Comparison of ENCODE assay signal across 31 cellular contexts in the genomic region with DNA sequence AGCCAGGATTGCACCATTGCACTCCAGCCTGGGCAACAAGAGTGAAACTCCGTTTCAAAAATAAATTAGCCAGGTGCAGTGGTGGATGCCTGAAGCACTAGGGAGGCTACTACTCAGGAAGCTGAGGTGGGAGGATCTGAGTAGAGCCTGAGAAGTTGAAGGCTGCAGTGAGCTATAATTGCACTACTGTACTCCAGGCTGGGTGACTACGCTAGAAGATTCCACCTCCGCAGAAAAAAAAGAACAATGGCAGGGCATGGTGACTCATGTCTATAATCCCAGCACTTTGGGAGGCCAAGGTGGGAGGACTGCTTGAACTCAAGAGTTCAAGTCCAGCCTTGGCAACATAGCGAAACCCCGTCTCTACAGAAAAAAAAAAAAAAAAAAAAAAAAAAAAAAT.
"Had no signal": no experiment of that assay in that cellular context is flagged by ENCODE, and none has a peak within 500 bp of the region (broad histone marks: within the 10 kb centered on the region; RNA-seq: fewer than 3 reads in every experiment).

No MANE protein-coding gene starts in this region.

- H3K4me3 Mint-ChIP-seq: activated CD4-positive, alpha-beta memory T cell treated with anti-CD3 and anti-CD28 coated beads for 36 hours; activated CD4-positive, alpha-beta T cell treated with anti-CD3 and anti-CD28 coated beads for 36 hours; activated CD4-positive, alpha-beta T cell treated with anti-CD3 and anti-CD28 coated beads, Interleukin-2, amount 10 ng/mL, durations not matched to agents 24 days and 14 days; activated CD8-positive, alpha-beta memory T cell treated with anti-CD3 and anti-CD28 coated beads, Interleukin-2, amount 10 ng/mL, durations not matched to agents 7 days and 5 days; activated CD8-positive, alpha-beta T cell treated with anti-CD3 and anti-CD28 coated beads, Interleukin-2, amount 10 ng/mL, durations not matched to agents 7 days and 5 days; activated naive CD8-positive, alpha-beta T cell; activated T-cell treated with anti-CD3 and anti-CD28 coated beads, Interleukin-2, amount 50 U/mL, for 72 hours; central memory CD8-positive, alpha-beta T cell; dendritic cell treated with granulocyte-macrophage colony-stimulating factor and Interleukin-4, amounts not matched to agents 40 ng/mL and 50 ng/mL, for 4 days; T-helper 17 cell; T-helper 2 cell treated with Interferon-gamma antibody and Interleukin-4, amounts not matched to agents 5 μg/mL and 100 μg/mL, for 36 hours had no signal

- H3K27ac ChIP-seq: brain microvascular endothelial cell, coronary artery, dorsolateral prefrontal cortex, esophagus muscularis mucosa, gastroesophageal sphincter, heart right ventricle, hepatocyte had no signal

- H3K4me1 Mint-ChIP-seq: activated CD4-positive, alpha-beta T cell treated with anti-CD3 and anti-CD28 coated beads for 36 hours; activated CD4-positive, alpha-beta T cell treated with anti-CD3 and anti-CD28 coated beads, Interleukin-2, amount 10 ng/mL, durations not matched to agents 24 days and 14 days; activated CD8-positive, alpha-beta memory T cell treated with anti-CD3 and anti-CD28 coated beads, Interleukin-2, amount 10 ng/mL, durations not matched to agents 7 days and 5 days; central memory CD8-positive, alpha-beta T cell; T-helper 17 cell had no signal

- DNase-seq: activated CD4-positive, alpha-beta memory T cell treated with anti-CD3 and anti-CD28 coated beads for 36 hours; activated CD4-positive, alpha-beta T cell treated with anti-CD3 and anti-CD28 coated beads for 36 hours; activated CD4-positive, alpha-beta T cell treated with anti-CD3 and anti-CD28 coated beads, Interleukin-2, amount 10 ng/mL, durations not matched to agents 24 days and 14 days; activated CD4-positive, CD25-positive, alpha-beta regulatory T cell; activated CD4-positive, CD25-positive, alpha-beta regulatory T cell treated with anti-CD3 and anti-CD28 coated beads, Interleukin-2, amount 50 U/mL, for 72 hours; activated CD8-positive, alpha-beta memory T cell treated with anti-CD3 and anti-CD28 coated beads, Interleukin-2, amount 10 ng/mL, durations not matched to agents 7 days and 5 days; activated CD8-positive, alpha-beta memory T cell treated with anti-CD3 and anti-CD28 coated beads, Interleukin-2, amount 50 U/mL, for 4 hours; activated CD8-positive, alpha-beta T cell treated with anti-CD3 and anti-CD28 coated beads, Interleukin-2, amount 10 ng/mL, durations not matched to agents 7 days and 5 days; activated gamma-delta T cell treated with Interleukin-2 at 50 U/mL for 16 hours; activated naive CD4-positive, alpha-beta T cell treated with anti-CD3 and anti-CD28 coated beads, Interleukin-2, amount 50 U/mL, for 16 hours; activated naive CD4-positive, alpha-beta T cell treated with Interleukin-2 at 50 U/mL for 16 hours; activated T-cell treated with anti-CD3 and anti-CD28 coated beads, Interleukin-2, amount 50 U/mL, for 1 hour; activated T-cell treated with anti-CD3 and anti-CD28 coated beads, Interleukin-2, amount 50 U/mL, for 72 hours; amniotic stem cell; anterior cingulate cortex; brain microvascular endothelial cell; dorsolateral prefrontal cortex; effector memory CD4-positive, alpha-beta T cell; erythroblast; foreskin melanocyte; heart right ventricle; T-helper 17 cell; T1000 had no signal

- H3K4me1 ChIP-seq: esophagus muscularis mucosa, gastroesophageal sphincter, heart right ventricle had no signal

- H3K9me3 Mint-ChIP-seq: activated CD4-positive, alpha-beta memory T cell treated with anti-CD3 and anti-CD28 coated beads for 36 hours; activated CD4-positive, alpha-beta T cell treated with anti-CD3 and anti-CD28 coated beads, Interleukin-2, amount 10 ng/mL, durations not matched to agents 24 days and 14 days; activated T-cell treated with anti-CD3 and anti-CD28 coated beads, Interleukin-2, amount 50 U/mL, for 72 hours; central memory CD8-positive, alpha-beta T cell; dendritic cell treated with granulocyte-macrophage colony-stimulating factor and Interleukin-4, amounts not matched to agents 40 ng/mL and 50 ng/mL, for 4 days; T-helper 2 cell treated with Interferon-gamma antibody and Interleukin-4, amounts not matched to agents 5 μg/mL and 100 μg/mL, for 36 hours had no signal

- H3K27ac Mint-ChIP-seq: activated CD4-positive, alpha-beta memory T cell treated with anti-CD3 and anti-CD28 coated beads for 36 hours; activated CD4-positive, alpha-beta T cell treated with anti-CD3 and anti-CD28 coated beads for 36 hours; activated CD4-positive, alpha-beta T cell treated with anti-CD3 and anti-CD28 coated beads, Interleukin-2, amount 10 ng/mL, durations not matched to agents 24 days and 14 days; activated CD8-positive, alpha-beta memory T cell treated with anti-CD3 and anti-CD28 coated beads, Interleukin-2, amount 10 ng/mL, durations not matched to agents 7 days and 5 days; activated CD8-positive, alpha-beta T cell treated with anti-CD3 and anti-CD28 coated beads, Interleukin-2, amount 10 ng/mL, durations not matched to agents 7 days and 5 days; activated naive CD8-positive, alpha-beta T cell; activated T-cell treated with anti-CD3 and anti-CD28 coated beads, Interleukin-2, amount 50 U/mL, for 72 hours; dendritic cell treated with granulocyte-macrophage colony-stimulating factor and Interleukin-4, amounts not matched to agents 40 ng/mL and 50 ng/mL, for 4 days; T-helper 17 cell; T-helper 2 cell treated with Interferon-gamma antibody and Interleukin-4, amounts not matched to agents 5 μg/mL and 100 μg/mL, for 36 hours had no signal

- H3K4me3 ChIP-seq: coronary artery, dorsolateral prefrontal cortex, esophagus muscularis mucosa, gastroesophageal sphincter, heart right ventricle, hepatocyte had no signal

- H3K27me3 ChIP-seq: brain microvascular endothelial cell, dorsolateral prefrontal cortex, esophagus muscularis mucosa, gastroesophageal sphincter, heart right ventricle, hepatocyte had no signal

- H3K27me3 Mint-ChIP-seq: activated CD4-positive, alpha-beta memory T cell treated with anti-CD3 and anti-CD28 coated beads for 36 hours; activated CD4-positive, alpha-beta T cell treated with anti-CD3 and anti-CD28 coated beads for 36 hours; activated CD4-positive, alpha-beta T cell treated with anti-CD3 and anti-CD28 coated beads, Interleukin-2, amount 10 ng/mL, durations not matched to agents 24 days and 14 days; activated CD8-positive, alpha-beta memory T cell treated with anti-CD3 and anti-CD28 coated beads, Interleukin-2, amount 10 ng/mL, durations not matched to agents 7 days and 5 days; activated naive CD8-positive, alpha-beta T cell; central memory CD8-positive, alpha-beta T cell; dendritic cell treated with granulocyte-macrophage colony-stimulating factor and Interleukin-4, amounts not matched to agents 40 ng/mL and 50 ng/mL, for 4 days; T-helper 17 cell had no signal

- ATAC-seq: activated CD4-positive, alpha-beta T cell treated with anti-CD3 and anti-CD28 coated beads for 36 hours; activated CD8-positive, alpha-beta memory T cell treated with anti-CD3 and anti-CD28 coated beads, Interleukin-2, amount 10 ng/mL, durations not matched to agents 7 days and 5 days; activated CD8-positive, alpha-beta T cell treated with anti-CD3 and anti-CD28 coated beads, Interleukin-2, amount 10 ng/mL, durations not matched to agents 7 days and 5 days; activated T-cell treated with anti-CD3 and anti-CD28 coated beads, Interleukin-2, amount 50 U/mL, for 72 hours; gastroesophageal sphincter; heart right ventricle; T-helper 17 cell had no signal
